Comparison of ENCODE assay signal across 1 cellular context in genomic region chr2:240864475-240864874, GRCh38.
TF ChIP-seq lines count a peak whose summit lies in the region.

No MANE protein-coding gene starts in this region.

TF ChIP-seq in HepG2, 621 proteins besides CTCF, POLR2A, EP300 and RAD21 (continued from another document and continues in another):
- TF ChIP-seq ZNF414 (CRISPR knock-in tag; IDR thresholded peaks at IDR 0.05) = no peak
- TF ChIP-seq CENPX (CRISPR knock-in tag; IDR thresholded peaks at IDR 0.05) = no peak
- TF ChIP-seq TFE3 (CRISPR knock-in tag; IDR thresholded peaks at IDR 0.05) = peak; percentile 77
- TF ChIP-seq EHMT2 (IDR thresholded peaks at IDR 0.05; ENCODE audit: borderline replicate concordance, low read depth, low read length) = no peak
- peak; percentile 77; the same call in 1 of the 2 replicates for TF ChIP-seq AHDC1 (CRISPR knock-in tag; IDR thresholded peaks at IDR 0.05; ENCODE audit: borderline replicate concordance)
- TF ChIP-seq ZEB1 (IDR thresholded peaks at IDR 0.05; ENCODE audit: insufficient replicate concordance, low read depth) = peak; percentile 84
- peak; percentile 67 for TF ChIP-seq HNF1B (CRISPR knock-in tag; IDR thresholded peaks at IDR 0.05)
- 0 out of 2 replicates have a peak, but pooled peaks have one; percentile 47 for TF ChIP-seq CREB1 (IDR thresholded peaks at IDR 0.05)
- TF ChIP-seq CREB1 (CRISPR knock-in tag; IDR thresholded peaks at IDR 0.05) = peak; percentile 67; the same call in 1 of the 2 replicates
- no peak for TF ChIP-seq PCBP2 (optimal IDR thresholded peaks at IDR 0.05; ENCODE audit: low read depth, low read length, poor library complexity, severe bottlenecking)
- TF ChIP-seq ATF7 (IDR thresholded peaks at IDR 0.05) = no peak
- TF ChIP-seq ATF7 (CRISPR knock-in tag; IDR thresholded peaks at IDR 0.05) = no peak
- TF ChIP-seq NCOR1 (IDR thresholded peaks at IDR 0.05; ENCODE audit: borderline replicate concordance, low read length) = peak; percentile 71; the same call in 1 of the 2 replicates
- TF ChIP-seq ZBTB40 (IDR thresholded peaks at IDR 0.05) = no peak
- TF ChIP-seq ZBTB40 (CRISPR knock-in tag; IDR thresholded peaks at IDR 0.05) = peak; percentile 20; the same call in 1 of the 2 replicates
- no peak for TF ChIP-seq PRDM15 (CRISPR knock-in tag; IDR thresholded peaks at IDR 0.05)
- TF ChIP-seq GABPA (IDR thresholded peaks at IDR 0.05; ENCODE audit: low read depth, low read length) = no peak
- no peak; the same call in none of the 2 replicates for TF ChIP-seq GABPA (CRISPR knock-in tag; IDR thresholded peaks at IDR 0.05; ENCODE audit: low read depth)
- no peak for TF ChIP-seq FUBP1 (CRISPR knock-in tag; IDR thresholded peaks at IDR 0.05; ENCODE audit: borderline replicate concordance)
- TF ChIP-seq MIER3 (CRISPR knock-in tag; IDR thresholded peaks at IDR 0.05; ENCODE audit: borderline replicate concordance) = peak; percentile 60; the same call in 1 of the 2 replicates
- no peak for TF ChIP-seq SOX13 (IDR thresholded peaks at IDR 0.05)
- TF ChIP-seq SOX13 (CRISPR knock-in tag; conservative IDR thresholded peaks at IDR 0.05 in 1 of 2, IDR thresholded peaks at IDR 0.05 in 1 of 2) = peak in 1 of 2 experiments; percentile 63; a peak in 1 of 4 replicates
- peak; percentile 45; the same call in 1 of the 2 replicates for TF ChIP-seq SKIL (CRISPR knock-in tag; IDR thresholded peaks at IDR 0.05; ENCODE audit: borderline replicate concordance)
